Comparison of ENCODE assay signal across 17 cellular contexts in the genomic region with DNA sequence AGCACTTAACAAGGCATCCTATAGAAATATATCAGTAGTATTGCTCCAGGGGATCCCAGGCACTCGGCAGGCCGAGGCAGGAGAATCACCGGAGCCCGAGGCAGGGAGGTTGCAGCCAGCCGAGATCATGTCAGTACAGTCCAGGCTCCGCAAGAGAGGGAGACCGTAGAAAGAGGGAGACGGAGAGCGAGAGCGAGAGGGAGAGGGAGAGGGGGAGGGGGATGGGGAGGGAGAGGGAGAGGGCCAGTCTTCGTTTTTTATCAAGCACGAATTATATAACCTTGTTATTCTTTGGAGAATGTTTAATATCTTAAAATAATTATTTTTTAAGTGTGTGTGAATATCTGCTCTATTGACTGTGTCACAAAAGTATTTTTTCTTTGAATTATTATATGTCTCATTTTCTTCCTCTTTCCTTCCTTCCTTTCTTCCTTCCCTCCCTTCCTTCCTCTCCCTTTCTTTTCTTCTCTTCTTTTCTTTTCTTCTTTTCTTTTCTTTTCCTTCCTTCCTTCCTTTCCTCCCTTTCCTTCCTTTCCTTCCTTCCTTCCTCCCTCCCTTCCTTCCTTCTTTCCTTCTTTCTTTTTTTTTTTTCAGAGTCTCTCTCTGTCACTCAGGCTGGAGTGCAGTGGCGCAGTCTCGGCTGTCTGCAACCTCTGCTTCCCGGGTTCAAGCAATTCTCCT.
DNase-seq lines count a peak whose midpoint lies in the region; ATAC-seq and TF ChIP-seq lines count a peak whose summit lies in the region.
"Had no signal": no experiment of that assay in that cellular context is flagged by ENCODE, and none has a peak within 500 bp of the region (broad histone marks: within the 10 kb centered on the region; RNA-seq: fewer than 3 reads in every experiment).

No MANE protein-coding gene starts in this region.

- H3K4me1 ChIP-seq in ES-I3 (ENCODE audit: insufficient read depth, low read length) (peaks cover 7% of the 10 kb centered on the region; the same call in 1 of the 2 replicates), HUES64 (ENCODE audit: insufficient read depth, low read length) (peaks cover 12% of the 10 kb centered on the region), lower lobe of right lung (peaks cover 13% of the 10 kb centered on the region)

- peak; percentile 56 for DNase-seq in cerebellar cortex (ENCODE audit: low spot score)
- peak; percentile 51 for DNase-seq in kidney glomerular epithelial cell (lab: John Stamatoyannopoulos, UW)
- DNase-seq in mesenteric fat pad (ENCODE audit: low spot score): no peak
- no peak for DNase-seq in lower lobe of right lung
- DNase-seq: activated CD4-positive, alpha-beta T cell treated with anti-CD3 and anti-CD28 coated beads, Interleukin-2, amount 50 U/mL, for 48 hours; activated naive CD4-positive, alpha-beta T cell treated with anti-CD3 and anti-CD28 coated beads, Interleukin-2, amount 50 U/mL, for 16 hours; activated T-cell treated with anti-CD3 and anti-CD28 coated beads, Interleukin-2, amount 50 U/mL, for 1 hour; EL; erythroblast; NCI-H2029 treated with DMSO at 0.1 percent for 48 hours; right cardiac atrium; stimulated activated CD4-positive, alpha-beta T cell treated with anti-CD3 and anti-CD28 coated beads, Interleukin-1b, Interleukin-23, amount 100 ng/mL, for 48 hours had no signal

- H3K4me3 ChIP-seq in HUES64 (ENCODE audit: low read length) (peak overlapping the region; percentile 29), lower lobe of right lung (no peak overlapping the region)

- H3K9ac ChIP-seq in ES-I3 (ENCODE audit: low read depth, low read length): peak overlapping the region; percentile 44; the same call in 1 of the 2 replicates
- no peak overlapping the region for H3K9ac ChIP-seq in HUES64 (ENCODE audit: low read depth, low read length)

- intact Hi-C loops in lower lobe of right lung (cut with DNase I): no loop called here

- no peak for TF ChIP-seq CTCF in lower lobe of right lung (IDR thresholded peaks at IDR 0.05)

- ATAC-seq in GM19023 (IDR thresholded peaks at IDR 0.05; ENCODE audit: unreplicated experiment): no peak
- no peak for ATAC-seq in lower lobe of right lung
- no peak for ATAC-seq in HG03520 (IDR thresholded peaks at IDR 0.05; ENCODE audit: unreplicated experiment)

- no peaks in the 10 kb centered on the region for H3K27me3 ChIP-seq in HUES64 (ENCODE audit: insufficient read depth, low read length)
- no peaks in the 10 kb centered on the region for H3K27me3 ChIP-seq in lower lobe of right lung (ENCODE audit: low read depth)

- H3K36me3 ChIP-seq in ES-I3 (ENCODE audit: insufficient read depth, low read length) (no peaks in the 10 kb centered on the region), HUES64 (ENCODE audit: insufficient read depth, low read length) (no peaks in the 10 kb centered on the region), lower lobe of right lung (no peaks in the 10 kb centered on the region)
- H3K36me3 ChIP-seq: neutrophil had no signal

- no peak overlapping the region for H3K27ac ChIP-seq in HUES64 (ENCODE audit: low read depth, low read length)
- no peak overlapping the region for H3K27ac ChIP-seq in lower lobe of right lung
- H3K27ac ChIP-seq: neutrophil had no signal

- 29% methylated on average over 9 of the region's 15 CpGs for WGBS in HUES64

- H3K9me3 ChIP-seq in ES-I3 (ENCODE audit: control insufficient read depth, insufficient read depth, low read length) (no peaks in the 10 kb centered on the region), HUES64 (ENCODE audit: insufficient read depth, low read depth, low read length) (no peaks in the 10 kb centered on the region), lower lobe of right lung (no peaks in the 10 kb centered on the region)
- H3K9me3 ChIP-seq: neutrophil had no signal

Comparison
In these comparisons a context has a peak if more than half of its experiments do, and no peak if none do; other contexts are left out.
1. DNase-seq: peak in cerebellar cortex (single experiment) and kidney glomerular epithelial cell (single experiment); none in mesenteric fat pad (single experiment) and lower lobe of right lung (single experiment).